In genomic region chr20:50198716-50199115, GRCh38 we compare ENCODE assay signal across 17 cellular contexts. TPM values are rescaled to one million over a fixed set of nuclear protein-coding genes. Genes with fewer than 3 reads are reported as not detected.
A peak's percentile ranks its signal among the peaks of the same experiment; 100 is the strongest.
DNase-seq lines count a peak whose midpoint lies in the region; ATAC-seq, FAIRE-seq and TF ChIP-seq lines count a peak whose summit lies in the region.
"Had no signal": no experiment of that assay in that cellular context is flagged by ENCODE, and none has a peak within 500 bp of the region (broad histone marks: within the 10 kb centered on the region; RNA-seq: fewer than 3 reads in every experiment).

No MANE protein-coding gene starts in this region.

- H4K91ac ChIP-seq in H1 (replicated peaks; ENCODE audit: insufficient read length, low read length): no peak overlapping the region

- H3K27me3 ChIP-seq in H1 (replicated peaks in 1 of 4; ENCODE audit: control insufficient read depth in 3 of 4, extremely low read depth in 1 of 4, insufficient read depth in 3 of 4, low read length in 3 of 4): no peaks in the 10 kb centered on the region
- H3K27me3 ChIP-seq in thyroid gland: no peaks in the 10 kb centered on the region
- H3K27me3 ChIP-seq: BLaER1 had no signal

- H2AFZ ChIP-seq in H1 (ENCODE audit: low read length): no peak overlapping the region

- peaks cover 36% of the 10 kb centered on the region for H3K4me1 Mint-ChIP-seq in activated T-cell treated with anti-CD3 and anti-CD28 coated beads, Interleukin-2, amount 50 U/mL, for 72 hours (ENCODE audit: low read depth)

- no peak overlapping the region for H3K9ac ChIP-seq in H1 (replicated peaks in 1 of 4; ENCODE audit: extremely low read depth in 1 of 4, low read depth in 3 of 4, low read length in 3 of 4)
- H3K9ac ChIP-seq: BLaER1 had no signal

- H4K5ac ChIP-seq in H1 (ENCODE audit: insufficient read length, low read depth, low read length): no peak overlapping the region

- no peak overlapping the region for H3K4ac ChIP-seq in H1 (replicated peaks; ENCODE audit: insufficient read length, low read depth, low read length)

- H2BK5ac ChIP-seq in H1 (ENCODE audit: low read depth, low read length): no peak overlapping the region

- peaks cover 4% of the 10 kb centered on the region for H3K27me3 Mint-ChIP-seq in activated T-cell treated with anti-CD3 and anti-CD28 coated beads, Interleukin-2, amount 50 U/mL, for 72 hours (ENCODE audit: low read depth)
- H3K27me3 Mint-ChIP-seq: CD8-positive, alpha-beta memory T cell had no signal

- H3K9me3 Mint-ChIP-seq in activated T-cell treated with anti-CD3 and anti-CD28 coated beads, Interleukin-2, amount 50 U/mL, for 72 hours: no peaks in the 10 kb centered on the region

- no peak overlapping the region for H3K18ac ChIP-seq in H1 (ENCODE audit: extremely low read depth, low read length)

- H3K23ac ChIP-seq in H1 (ENCODE audit: insufficient read length): no peak overlapping the region

- no peak overlapping the region for H2AK5ac ChIP-seq in H1 (ENCODE audit: low read depth, low read length)

- no peak overlapping the region for H2BK15ac ChIP-seq in H1 (ENCODE audit: low read length)

- no peak for TF ChIP-seq EP300 in H1 (IDR thresholded peaks at IDR 0.05; ENCODE audit: borderline replicate concordance in 1 of 2, low read depth in 2 of 2, low read length in 2 of 2)

- no peak overlapping the region for H3K14ac ChIP-seq in H1 (ENCODE audit: insufficient read length)

- FAIRE-seq in H1 (lab: Jason Lieb, UNC): no peak
- FAIRE-seq: GM19239, H54 had no signal

- DNase-seq in activated T-cell treated with anti-CD3 and anti-CD28 coated beads, Interleukin-2, amount 50 U/mL, for 72 hours: no peak
- no peak for DNase-seq in activated T-cell treated with anti-CD3 and anti-CD28 coated beads, Interleukin-2, amount 50 U/mL, for 1 hour
- DNase-seq in RWPE1 (ENCODE audit: low spot score) (no peak), H1 (ENCODE audit: low read depth in 1 of 2, low spot score in 2 of 2) (no peak), thyroid gland (no peak), kidney glomerular epithelial cell (lab: John Stamatoyannopoulos, UW) (no peak), HuH-7 (ENCODE audit: low spot score) (no peak), NOMO-1 (lab: John Stamatoyannopoulos, UW; ENCODE audit: unreplicated experiment in 2 of 2) (no peak)
- DNase-seq: AML-193; CD8-positive, alpha-beta memory T cell; DMS53; GF-D8 had no signal

- peaks cover 0 to 4% of the 10 kb centered on the region in 2 experiments; a peak in 1 of 4 replicates for H3K79me2 ChIP-seq in H1 (ENCODE audit: control insufficient read depth in 1 of 2, insufficient read depth in 2 of 2, low read length in 2 of 2)

- peaks cover 0 to 2% of the 10 kb centered on the region in 2 experiments for H4K20me1 ChIP-seq in H1 (replicated peaks in 1 of 2; ENCODE audit: control insufficient read depth in 1 of 2, insufficient read depth in 2 of 2, low read length in 2 of 2)

- no peak overlapping the region for H2BK12ac ChIP-seq in H1 (ENCODE audit: low read depth, low read length)

- no peaks in the 10 kb centered on the region; the same call in 1 of the 2 replicates for H3K79me1 ChIP-seq in H1 (ENCODE audit: low read depth, low read length)

- H3K36me3 ChIP-seq in H1 (ENCODE audit: control insufficient read depth in 2 of 4, insufficient read depth in 4 of 4, low read length in 3 of 4): no peaks in the 10 kb centered on the region
- peaks cover 7 to 9% of the 10 kb centered on the region in 2 donors for H3K36me3 ChIP-seq in thyroid gland

- H3K56ac ChIP-seq in H1 (replicated peaks; ENCODE audit: insufficient read length, low read depth, low read length): no peak overlapping the region

- TF ChIP-seq RAD21 in H1 (IDR thresholded peaks at IDR 0.05 in 1 of 2, conservative IDR thresholded peaks at IDR 0.05 in 1 of 2; ENCODE audit: low read depth in 2 of 2, low read length in 2 of 2): no peak

- H4K8ac ChIP-seq in H1 (ENCODE audit: extremely low read depth, insufficient read depth, low read length): no peak overlapping the region; the same call in 1 of the 2 replicates

- no peak overlapping the region for H3K4me3 ChIP-seq in H1 (ENCODE audit: extremely low read depth in 1 of 4, insufficient read depth in 2 of 4, low read depth in 3 of 4, low read length in 4 of 4)
- H3K4me3 ChIP-seq in thyroid gland (replicated peaks in 1 of 3): no peak overlapping the region
- H3K4me3 ChIP-seq: BLaER1 had no signal

- POLR2A ChIA-PET in RWPE1 (lab: Yijun Ruan, JAX; ENCODE audit: low non-redundant PET) (no interaction called here), H1 (lab: Charles Lee; ENCODE audit: partially characterized antibody) (interaction anchor here (0.7 to 4.8 kb wide), 3 partner anchors 8 to 320 kb away, joined by 3 to 25 read pairs (median 3); partner anchors contain the start of gene CEBPB)

- 100% methylated on average over 1 of the region's 1 CpG; no CpG with 5 or more reads in 1 of the 2 experiments for WGBS in H1 (ENCODE audit: extremely low coverage in 1 of 2, insufficient coverage in 1 of 2, insufficient read length in 1 of 2, insufficient replicate concordance in 2 of 2, low coverage in 1 of 2, low lambda C conversion rate in 2 of 2, missing lambda C conversion rate in 1 of 2), 2 experiments
- 78 to 85% methylated on average over 1 of the region's 1 CpG for WGBS in thyroid gland, 2 donors

- H3K27ac Mint-ChIP-seq in activated T-cell treated with anti-CD3 and anti-CD28 coated beads, Interleukin-2, amount 50 U/mL, for 72 hours: peak overlapping the region; percentile 73

- H2BK20ac ChIP-seq in H1 (ENCODE audit: low read length): no peak overlapping the region

- H3K9me3 ChIP-seq in H1 (ENCODE audit: insufficient read depth in 2 of 2, low read depth in 1 of 2, low read length in 1 of 2) (peaks cover 2 to 7% of the 10 kb centered on the region in 2 experiments; a peak in 2 of 4 replicates), thyroid gland (no peaks in the 10 kb centered on the region)

- TF ChIP-seq POLR2A in H1 (IDR thresholded peaks at IDR 0.05; ENCODE audit: control extremely low read depth in 1 of 2, low read depth in 2 of 2, low read length in 2 of 2) (no peak), thyroid gland (IDR thresholded peaks at IDR 0.05) (no peak)

- intact Hi-C loops in thyroid gland (cut with DNase I): loop anchor here (5.0 kb wide), 1 partner anchor 84 kb away; no protein-coding TSS in a partner anchor

- CTCF ChIA-PET in RWPE1 (lab: Yijun Ruan, JAX) (no interaction called here), H1 (lab: Charles Lee; ENCODE audit: partially characterized antibody) (interaction anchor here (0.6 to 1.7 kb wide), 9 partner anchors 9 to 265 kb away, joined by 3 to 7 read pairs (median 4); no protein-coding TSS in a partner anchor)

- H3K4me2 ChIP-seq in H1 (ENCODE audit: insufficient read depth in 1 of 2, low read depth in 2 of 2, low read length in 2 of 2): no peak overlapping the region
- H3K4me2 ChIP-seq: BLaER1 had no signal

- H3K27ac ChIP-seq in RWPE1: peak overlapping the region; percentile 6; the same call in 1 of the 2 replicates
- H3K27ac ChIP-seq in H1 (ENCODE audit: low read depth, low read length): no peak overlapping the region
- H3K27ac ChIP-seq in thyroid gland: peak overlapping the region in 2 of 3 donors; percentile 36 to 56
- H3K27ac ChIP-seq: 22Rv1, BLaER1 had no signal

- H3K36me3 Mint-ChIP-seq in activated T-cell treated with anti-CD3 and anti-CD28 coated beads, Interleukin-2, amount 50 U/mL, for 72 hours (ENCODE audit: insufficient read depth in 2 of 2): peaks cover 3 to 6% of the 10 kb centered on the region in 2 donors

- no peaks in the 10 kb centered on the region for H3K23me2 ChIP-seq in H1 (ENCODE audit: low read depth, low read length)

- TF ChIP-seq CTCF in RWPE1 (conservative IDR thresholded peaks at IDR 0.05; ENCODE audit: low read depth): no peak
- no peak for TF ChIP-seq CTCF in H1 (IDR thresholded peaks at IDR 0.05; ENCODE audit: control extremely low read depth in 1 of 3, insufficient read depth in 1 of 3, low read depth in 1 of 3, low read length in 3 of 3)
- no peak for TF ChIP-seq CTCF in thyroid gland (IDR thresholded peaks at IDR 0.05)

- H3K4me1 ChIP-seq in H1 (replicated peaks in 1 of 4; ENCODE audit: control insufficient read depth in 3 of 4, insufficient read depth in 4 of 4, low read length in 3 of 4) (peaks cover 4 to 19% (median 11%) of the 10 kb centered on the region in 4 experiments), thyroid gland (peaks cover 19 to 25% of the 10 kb centered on the region in 2 donors)

- ATAC-seq in activated T-cell treated with anti-CD3 and anti-CD28 coated beads, Interleukin-2, amount 50 U/mL, for 72 hours (replicated peaks in 1 of 2): no peak
- ATAC-seq: HCT116 had no signal

- H3K4me3 Mint-ChIP-seq in activated T-cell treated with anti-CD3 and anti-CD28 coated beads, Interleukin-2, amount 50 U/mL, for 72 hours: no peak overlapping the region
- H3K4me3 Mint-ChIP-seq: CD8-positive, alpha-beta memory T cell had no signal

- H2BK120ac ChIP-seq in H1 (replicated peaks; ENCODE audit: low read depth, low read length): no peak overlapping the region

RNA-seq across cellular contexts. Expression of gene CEBPB, which starts 8.1 kb away (rescaled TPM):
- 100 to 1,000 TPM; 111 to 134 TPM for total RNA-seq in activated T-cell treated with anti-CD3 and anti-CD28 coated beads, Interleukin-2, amount 50 U/mL, for 72 hours
- 24.1 and 24.5 TPM in 2 replicates for total RNA-seq in H1 (2021; fragmentation: NEBNext Ultra II Directional; extraction: Animal tissue kit (Norgen Biotek cat#: 25700))
- polyA plus RNA-seq in H1 (2011; rRNA removed): 7.1 and 13.1 TPM in 2 replicates
- 16.1 TPM for polyA plus RNA-seq in H1 (2011; cell fraction: cytosol; rRNA removed)
- polyA plus RNA-seq in H1 (2011; cell fraction: nucleus; rRNA removed): 10.5 TPM
- 6.1 to 8.3 TPM (median 7.2 TPM) in 4 replicates for polyA plus RNA-seq in H1 (2012, experiment 1 of 2)
- 4.8 TPM for polyA plus RNA-seq in H1 (2012, experiment 2 of 2)
- polyA plus RNA-seq in H1 (2013, experiment 1 of 2): 15.1 TPM
- 15.0 TPM for polyA plus RNA-seq in H1 (2013, experiment 2 of 2)
- 1.3 and 1.4 TPM in 2 replicates for polyA minus RNA-seq in H1 (2011; rRNA and poly(A)+ RNA removed)
- 18.6 TPM for polyA minus RNA-seq in H1 (2011; cell fraction: cytosol; rRNA and poly(A)+ RNA removed)
- 16.1 TPM for polyA minus RNA-seq in H1 (2011; cell fraction: nucleus; rRNA and poly(A)+ RNA removed)
- total RNA-seq in thyroid gland: 100 to 1,000 TPM in 3 of 4 donors, 10 to 100 TPM in 1; 61.7 to 132 (median 104) TPM

RNA-seq across cellular contexts. Expression of gene PEDS1, which starts 45.2 kb away (rescaled TPM):
- total RNA-seq in activated T-cell treated with anti-CD3 and anti-CD28 coated beads, Interleukin-2, amount 50 U/mL, for 72 hours: 10 to 100 TPM; 14.4 to 17.9 TPM
- 28.9 and 33.3 TPM in 2 replicates for total RNA-seq in H1 (2021; fragmentation: NEBNext Ultra II Directional; extraction: Animal tissue kit (Norgen Biotek cat#: 25700))
- polyA plus RNA-seq in H1 (2011; rRNA removed): 75.9 and 82.7 TPM in 2 replicates
- polyA plus RNA-seq in H1 (2011; cell fraction: cytosol; rRNA removed): 32.6 TPM
- 44.3 TPM for polyA plus RNA-seq in H1 (2011; cell fraction: nucleus; rRNA removed)
- 23.4 to 37.5 TPM (median 32.2 TPM) in 4 replicates for polyA plus RNA-seq in H1 (2012, experiment 1 of 2)
- polyA plus RNA-seq in H1 (2012, experiment 2 of 2): 31.5 TPM
- 51.2 TPM for polyA plus RNA-seq in H1 (2013, experiment 1 of 2)
- polyA plus RNA-seq in H1 (2013, experiment 2 of 2): 59.3 TPM
- polyA minus RNA-seq in H1 (2011; rRNA and poly(A)+ RNA removed): 63.8 and 102 TPM in 2 replicates
- polyA minus RNA-seq in H1 (2011; cell fraction: cytosol; rRNA and poly(A)+ RNA removed): 37.4 TPM
- 12.9 TPM for polyA minus RNA-seq in H1 (2011; cell fraction: nucleus; rRNA and poly(A)+ RNA removed)
- 10 to 100 TPM; 15.8 to 22.7 (median 19.7) TPM for total RNA-seq in thyroid gland
